Comparison of ENCODE assay signal across 1 cellular context in genomic region chr14:100762089-100762515, GRCh38.
TF ChIP-seq lines count a peak whose summit lies in the region.

No MANE protein-coding gene starts in this region.

TF ChIP-seq in IMR-90, 13 proteins besides CTCF, POLR2A, EP300 and RAD21 (continued from another document):
- peak; percentile 86 for TF ChIP-seq CEBPB (IDR thresholded peaks at IDR 0.05; ENCODE audit: low read depth, low read length)
- no peak for TF ChIP-seq RFX5 (IDR thresholded peaks at IDR 0.05; ENCODE audit: low read depth, low read length)
- no peak for TF ChIP-seq MAFK (IDR thresholded peaks at IDR 0.05; ENCODE audit: low read depth, low read length)
